Comparison of ENCODE assay signal across 8 cellular contexts in the genomic region with DNA sequence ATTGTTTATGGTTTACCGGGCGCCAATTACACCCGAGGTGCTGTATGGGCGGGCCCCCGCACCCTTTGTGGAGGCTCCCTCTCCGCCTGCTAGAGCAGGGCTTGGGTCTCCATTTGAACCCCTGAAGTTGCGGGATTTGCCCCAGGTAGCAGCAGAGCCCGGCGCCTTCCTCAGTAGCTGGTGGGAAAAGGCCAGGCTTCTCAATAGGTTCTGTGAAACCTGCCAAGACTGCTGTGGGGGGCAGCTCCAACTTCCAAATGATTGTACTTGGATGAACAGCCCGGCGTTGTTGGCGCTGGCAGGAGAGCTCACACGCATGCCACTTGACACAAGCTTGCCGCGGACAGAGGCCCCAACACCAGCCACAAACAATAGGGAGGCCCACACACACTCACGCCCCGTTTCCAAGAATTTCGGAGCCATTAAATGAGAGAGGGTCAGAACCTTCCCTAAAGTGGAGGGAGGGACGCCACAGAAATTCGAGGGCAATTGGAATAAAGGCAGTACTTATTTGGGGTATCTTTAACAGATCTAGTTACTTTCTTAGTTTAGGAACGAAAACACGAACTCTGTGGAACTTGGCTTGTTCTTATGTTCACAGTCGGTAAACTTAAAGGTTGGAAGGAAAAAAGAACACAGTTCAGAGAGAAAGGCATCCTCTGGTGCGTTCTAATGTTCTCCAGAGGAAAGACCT. TPM values are rescaled to one million over a fixed set of nuclear protein-coding genes. Genes with fewer than 3 reads are reported as not detected.
A peak's percentile ranks its signal among the peaks of the same experiment; 100 is the strongest.
DNase-seq lines count a peak whose midpoint lies in the region; ATAC-seq, FAIRE-seq and TF ChIP-seq lines count a peak whose summit lies in the region.

No MANE protein-coding gene starts in this region.

- H3K9me3 ChIP-seq in SK-N-MC (ENCODE audit: low read depth, low read length) (no peaks in the 10 kb centered on the region), left ventricle myocardium inferior (replicated peaks) (no peaks in the 10 kb centered on the region)

- H3K4me1 Mint-ChIP-seq in activated T-helper 2 cell treated with anti-CD3 and anti-CD28 coated beads, Interferon-gamma antibody, Interleukin-2, Interleukin-4, amounts not matched to agents 10 μg/mL and 5 μg/mL and 100 μg/mL, durations not matched to agents 14 hours and 24 hours and 36 hours (ENCODE audit: low read depth): peaks cover 9% of the 10 kb centered on the region

- H3K4me1 ChIP-seq in left ventricle myocardium inferior (peaks cover 27% of the 10 kb centered on the region), rectal smooth muscle tissue (ENCODE audit: control insufficient read depth, insufficient read depth, low read length) (peaks cover 32% of the 10 kb centered on the region)

- H3K9me3 Mint-ChIP-seq in activated T-helper 2 cell treated with anti-CD3 and anti-CD28 coated beads, Interferon-gamma antibody, Interleukin-2, Interleukin-4, amounts not matched to agents 10 μg/mL and 5 μg/mL and 100 μg/mL, durations not matched to agents 14 hours and 24 hours and 36 hours: no peaks in the 10 kb centered on the region

- H3K4me3 Mint-ChIP-seq in activated T-helper 2 cell treated with anti-CD3 and anti-CD28 coated beads, Interferon-gamma antibody, Interleukin-2, Interleukin-4, amounts not matched to agents 10 μg/mL and 5 μg/mL and 100 μg/mL, durations not matched to agents 14 hours and 24 hours and 36 hours (ENCODE audit: low read depth): no peak overlapping the region

- H3K36me3 Mint-ChIP-seq in activated T-helper 2 cell treated with anti-CD3 and anti-CD28 coated beads, Interferon-gamma antibody, Interleukin-2, Interleukin-4, amounts not matched to agents 10 μg/mL and 5 μg/mL and 100 μg/mL, durations not matched to agents 14 hours and 24 hours and 36 hours (ENCODE audit: low read depth): no peaks in the 10 kb centered on the region

- H3K4me3 ChIP-seq in SK-N-MC: peak overlapping the region; percentile 80
- H3K4me3 ChIP-seq in left ventricle myocardium inferior: peak overlapping the region; percentile 81
- peak overlapping the region; percentile 49 for H3K4me3 ChIP-seq in rectal smooth muscle tissue (ENCODE audit: low read length)

- H3K36me3 ChIP-seq in SK-N-MC (ENCODE audit: insufficient read depth, low read length) (peaks cover 49% of the 10 kb centered on the region), left ventricle myocardium inferior (no peaks in the 10 kb centered on the region), rectal smooth muscle tissue (ENCODE audit: control insufficient read depth, insufficient read depth, low read length) (no peaks in the 10 kb centered on the region)

- TF ChIP-seq POLR2A in H54 (IDR thresholded peaks at IDR 0.05; ENCODE audit: low read depth, low read length): no peak

- H3K9ac ChIP-seq in SK-N-MC (ENCODE audit: insufficient read length) (peak overlapping the region; percentile 71), rectal smooth muscle tissue (ENCODE audit: low read length) (no peak overlapping the region)

- no peak overlapping the region for H3K27ac Mint-ChIP-seq in activated T-helper 2 cell treated with anti-CD3 and anti-CD28 coated beads, Interferon-gamma antibody, Interleukin-2, Interleukin-4, amounts not matched to agents 10 μg/mL and 5 μg/mL and 100 μg/mL, durations not matched to agents 14 hours and 24 hours and 36 hours

- intact Hi-C loops in left ventricle myocardium inferior (cut with micrococcal nuclease): no loop called here
- intact Hi-C loops in activated T-helper 2 cell treated with anti-CD3 and anti-CD28 coated beads, Interferon-gamma antibody, Interleukin-2, Interleukin-4, amounts not matched to agents 10 μg/mL and 5 μg/mL and 100 μg/mL, durations not matched to agents 14 hours and 24 hours and 36 hours (cut with micrococcal nuclease): no loop called here

- FAIRE-seq in H54 (lab: Jason Lieb, UNC): no peak

- H3K27ac ChIP-seq in SK-N-MC (peak overlapping the region; percentile 70), left ventricle myocardium inferior (replicated peaks) (peak overlapping the region; percentile 63), rectal smooth muscle tissue (ENCODE audit: low read depth, low read length) (peak overlapping the region; percentile 2)

- H3K27me3 Mint-ChIP-seq in activated T-helper 2 cell treated with anti-CD3 and anti-CD28 coated beads, Interferon-gamma antibody, Interleukin-2, Interleukin-4, amounts not matched to agents 10 μg/mL and 5 μg/mL and 100 μg/mL, durations not matched to agents 14 hours and 24 hours and 36 hours (ENCODE audit: low read depth): peaks cover 59% of the 10 kb centered on the region

- DNase-seq in COR-L47 (lab: John Stamatoyannopoulos, UW): peak; percentile 27
- DNase-seq in SK-N-MC (ENCODE audit: low read depth, low spot score): no peak
- DNase-seq in left ventricle myocardium inferior: no peak
- no peak for DNase-seq in activated T-helper 2 cell treated with anti-CD3 and anti-CD28 coated beads, Interferon-gamma antibody, Interleukin-2, Interleukin-4, amounts not matched to agents 10 μg/mL and 5 μg/mL and 100 μg/mL, durations not matched to agents 14 hours and 24 hours and 36 hours (ENCODE audit: low spot score)
- no peak for DNase-seq in activated CD4-positive, alpha-beta T cell treated with anti-CD3 and anti-CD28 coated beads for 1 hour
- no peak for DNase-seq in H54 (ENCODE audit: insufficient read length, low spot score)

- ATAC-seq in GM19397 (IDR thresholded peaks at IDR 0.05; ENCODE audit: unreplicated experiment): no peak

- no peak for TF ChIP-seq CTCF in left ventricle myocardium inferior (IDR thresholded peaks at IDR 0.05; ENCODE audit: borderline replicate concordance)

- H3K27me3 ChIP-seq in left ventricle myocardium inferior (ENCODE audit: low read depth) (peaks cover 30% of the 10 kb centered on the region), rectal smooth muscle tissue (ENCODE audit: control insufficient read depth, insufficient read depth, low read length) (peaks cover 3% of the 10 kb centered on the region)

RNA-seq across cellular contexts. Expression of gene EPHB3, which starts 1.4 kb away (rescaled TPM):
- total RNA-seq in left ventricle myocardium inferior: 5.0 TPM
- total RNA-seq in activated T-helper 2 cell treated with anti-CD3 and anti-CD28 coated beads, Interferon-gamma antibody, Interleukin-2, Interleukin-4, amounts not matched to agents 10 μg/mL and 5 μg/mL and 100 μg/mL, durations not matched to agents 14 hours and 24 hours and 36 hours: not detected in 2 replicates

Comparison
In these comparisons a context has a peak if more than half of its experiments do, and no peak if none do; other contexts are left out.
1. H3K27ac ChIP-seq: peak in every context shown above with its lines; median percentile 70 in SK-N-MC; 63 in left ventricle myocardium inferior; 2 in rectal smooth muscle tissue.